Comparison of ENCODE assay signal across 8 cellular contexts in the genomic region with DNA sequence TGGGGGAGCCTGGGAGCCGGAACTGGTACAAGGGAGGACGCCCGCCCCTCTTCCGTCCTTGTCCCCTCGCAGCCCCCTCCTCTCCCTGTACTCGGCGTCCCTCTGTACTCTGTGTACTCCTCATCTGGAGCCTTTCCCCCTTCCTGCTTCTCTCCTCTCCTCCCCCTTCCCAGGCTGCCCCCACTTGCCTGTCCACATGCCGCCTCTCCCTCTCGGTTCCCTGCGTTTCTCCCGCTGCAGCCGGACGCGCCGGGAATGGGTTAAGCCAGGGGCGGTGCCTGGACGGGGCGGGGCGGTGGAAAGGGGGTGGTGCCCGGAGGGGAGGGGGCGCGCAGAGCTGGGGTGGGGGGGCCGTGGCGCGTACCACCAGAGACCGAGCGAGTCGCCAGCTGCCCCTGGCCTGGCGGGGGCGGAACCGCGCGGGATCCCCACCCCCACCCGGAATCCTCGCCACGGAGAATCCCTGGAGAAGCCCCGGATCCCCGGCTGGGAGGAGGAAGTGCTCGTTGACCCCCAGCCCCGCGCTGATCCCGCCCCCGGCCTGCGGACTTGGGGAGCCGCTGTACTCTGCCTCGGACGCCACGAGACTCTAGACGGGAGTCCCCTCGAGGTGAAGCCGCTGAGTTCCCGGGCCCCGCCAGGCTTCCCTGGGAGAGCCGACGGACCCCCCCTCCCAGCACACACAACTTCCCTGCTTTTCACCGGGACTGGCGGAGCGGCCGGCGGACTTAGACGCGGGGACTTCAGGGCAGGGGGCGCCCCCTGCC. TPM values are rescaled to one million over a fixed set of nuclear protein-coding genes. Genes with fewer than 3 reads are reported as not detected.
DNase-seq lines count a peak whose midpoint lies in the region; ATAC-seq, FAIRE-seq and TF ChIP-seq lines count a peak whose summit lies in the region.

No MANE protein-coding gene starts in this region.

- H3K9me3 ChIP-seq in keratinocyte (ENCODE audit: control insufficient read depth, low read depth, low read length) (no peaks in the 10 kb centered on the region), small intestine (ENCODE audit: control insufficient read depth, low read depth) (no peaks in the 10 kb centered on the region)

- peaks cover 0 to 5% of the 10 kb centered on the region in 2 experiments for H3K36me3 ChIP-seq in keratinocyte (ENCODE audit: control insufficient read depth in 2 of 2, extremely low read depth in 1 of 2, insufficient read depth in 2 of 2, low read length in 2 of 2)
- peaks cover 0 to 4% of the 10 kb centered on the region in 2 donors for H3K36me3 ChIP-seq in small intestine (ENCODE audit: control insufficient read depth in 2 of 2, insufficient read depth in 2 of 2, low read length in 2 of 2)

- dilution Hi-C loops in keratinocyte (cut with MboI; ENCODE audit: extremely low pct_ligation_motif_present, low sequenced_read_pairs): no loop called here

- no peaks in the 10 kb centered on the region for H3K27me3 Mint-ChIP-seq in T-helper 2 cell treated with Interferon-gamma antibody and Interleukin-4, amounts not matched to agents 5 μg/mL and 100 μg/mL, for 36 hours (ENCODE audit: low read depth)

- peak overlapping the region; percentile 76 for H3K4me2 ChIP-seq in keratinocyte (ENCODE audit: control insufficient read depth, extremely low read depth, insufficient read depth, low read depth, low read length)

- H3K9me1 ChIP-seq in keratinocyte (ENCODE audit: control insufficient read depth, extremely low read depth, insufficient read depth, low read length): no peaks in the 10 kb centered on the region

- H3K79me2 ChIP-seq in keratinocyte (ENCODE audit: control insufficient read depth, insufficient read depth, low read length): peaks cover 27% of the 10 kb centered on the region

- H3K4me3 ChIP-seq in keratinocyte (ENCODE audit: control insufficient read depth in 2 of 3, extremely low read depth in 1 of 3, insufficient read depth in 2 of 3, low read depth in 1 of 3, low read length in 3 of 3): peak overlapping the region; percentile 40 to 70 (median 63)
- H3K4me3 ChIP-seq in small intestine (ENCODE audit: low read depth in 1 of 2, low read length in 2 of 2): peak overlapping the region; percentile 78 to 79

- H3K27ac ChIP-seq in caudate nucleus (ENCODE audit: low read depth, low read length) (peak overlapping the region; percentile 36), keratinocyte (ENCODE audit: control insufficient read depth, insufficient read depth, low read length) (peak overlapping the region; percentile 33), small intestine (ENCODE audit: low read depth in 1 of 2, low read length in 1 of 2) (peak overlapping the region; percentile 93 to 98)

- peak overlapping the region; percentile 65 for H3K9ac ChIP-seq in keratinocyte (ENCODE audit: control insufficient read depth, extremely low read depth, insufficient read depth, low read length)

- H3K9me3 Mint-ChIP-seq in T-helper 2 cell treated with Interferon-gamma antibody and Interleukin-4, amounts not matched to agents 5 μg/mL and 100 μg/mL, for 36 hours: no peaks in the 10 kb centered on the region

- H3K4me1 ChIP-seq in keratinocyte (ENCODE audit: control insufficient read depth, extremely low read depth, insufficient read depth, low read length): peaks cover 65% of the 10 kb centered on the region
- peaks cover 0 to 21% of the 10 kb centered on the region in 2 donors for H3K4me1 ChIP-seq in small intestine (ENCODE audit: control insufficient read depth in 2 of 2, insufficient read depth in 1 of 2, low read depth in 1 of 2, low read length in 1 of 2)

- H3K27ac Mint-ChIP-seq in T-helper 2 cell treated with Interferon-gamma antibody and Interleukin-4, amounts not matched to agents 5 μg/mL and 100 μg/mL, for 36 hours: peak overlapping the region; percentile 73

- peaks cover 49% of the 10 kb centered on the region for H3K36me3 Mint-ChIP-seq in T-helper 2 cell treated with Interferon-gamma antibody and Interleukin-4, amounts not matched to agents 5 μg/mL and 100 μg/mL, for 36 hours (ENCODE audit: low read depth)

- H3K27me3 ChIP-seq in keratinocyte (ENCODE audit: control insufficient read depth, extremely low read depth, insufficient read depth, low read length): no peaks in the 10 kb centered on the region
- no peaks in the 10 kb centered on the region for H3K27me3 ChIP-seq in small intestine (ENCODE audit: control insufficient read depth in 2 of 2, insufficient read depth in 2 of 2, low read length in 2 of 2)

- FAIRE-seq in keratinocyte (lab: Jason Lieb, UNC) (no peak), small intestine (lab: Jason Lieb, UNC) (no peak)

- peaks cover 3% of the 10 kb centered on the region for H4K20me1 ChIP-seq in keratinocyte (ENCODE audit: control insufficient read depth, extremely low read depth, insufficient read depth, low read length)

- peaks cover 51% of the 10 kb centered on the region for H3K4me1 Mint-ChIP-seq in T-helper 2 cell treated with Interferon-gamma antibody and Interleukin-4, amounts not matched to agents 5 μg/mL and 100 μg/mL, for 36 hours (ENCODE audit: low read depth)

- no peak for TF ChIP-seq CTCF in keratinocyte (optimal IDR thresholded peaks at IDR 0.05 in 1 of 3, IDR thresholded peaks at IDR 0.05 in 1 of 3, conservative IDR thresholded peaks at IDR 0.05 in 1 of 3; ENCODE audit: extremely low read depth in 1 of 3, insufficient read depth in 2 of 3, low read length in 3 of 3)

- H2AFZ ChIP-seq in keratinocyte (ENCODE audit: control insufficient read depth, low read length): no peak overlapping the region

- ATAC-seq in HG03442 (IDR thresholded peaks at IDR 0.05; ENCODE audit: unreplicated experiment): no peak

- WGBS in small intestine, 3 donors: 2 to 4% (median 2%) methylated on average over 46 to 63 of the region's 63 CpGs

- DNase-seq in T-helper 2 cell treated with Interferon-gamma antibody and Interleukin-4, amounts not matched to agents 5 μg/mL and 100 μg/mL, for 36 hours (ENCODE audit: low spot score): no peak
- DNase-seq in T-helper 2 cell (no peak), NCI-H82 treated with DMSO at 0.1 percent for 48 hours (lab: John Stamatoyannopoulos, UW; ENCODE audit: unreplicated experiment) (peak; percentile 77), caudate nucleus (lab: John Stamatoyannopoulos, UW) (peak in 25 of 61 donors; percentile 17 to 72 (median 42)), keratinocyte (ENCODE audit: low read depth, low spot score) (no peak), small intestine (peak; percentile 84), HPDE6-E6E7 (ENCODE audit: extremely low spot score) (no peak)

- peak overlapping the region; percentile 52 for H3K4me3 Mint-ChIP-seq in T-helper 2 cell treated with Interferon-gamma antibody and Interleukin-4, amounts not matched to agents 5 μg/mL and 100 μg/mL, for 36 hours

RNA-seq across cellular contexts. Expression of gene GJD3, which starts 22.5 kb away (rescaled TPM):
- polyA plus RNA-seq in keratinocyte (not detected in 3 replicates), small intestine (1 to 10 TPM in 1 of 3 donors, not detected in 2; 1.1 TPM)
- not detected for polyA plus RNA-seq in keratinocyte (2011; ENCODE audit: low read depth)
- not detected in 2 replicates for polyA plus RNA-seq in keratinocyte (2011; cell fraction: cytosol; rRNA removed)
- polyA plus RNA-seq in keratinocyte (2011; cell fraction: nucleus; rRNA removed): not detected in 2 replicates
- polyA plus RNA-seq in keratinocyte (2012; ENCODE audit: low replicate concordance): not detected in 2 replicates
- not detected in 3 replicates for polyA minus RNA-seq in keratinocyte
- not detected for polyA minus RNA-seq in keratinocyte (2011; cell fraction: cytosol; rRNA and poly(A)+ RNA removed)
- polyA minus RNA-seq in keratinocyte (2011; cell fraction: nucleus; rRNA and poly(A)+ RNA removed): not detected in 2 replicates

RNA-seq across cellular contexts. Expression of gene RARA, which starts 33.0 kb away (rescaled TPM):
- polyA plus RNA-seq in keratinocyte: 1.7 to 6.0 TPM (median 3.8 TPM) in 3 replicates
- 23.1 TPM for polyA plus RNA-seq in keratinocyte (2011; ENCODE audit: low read depth)
- polyA plus RNA-seq in keratinocyte (2011; cell fraction: cytosol; rRNA removed): 3.5 and 6.0 TPM in 2 replicates
- polyA plus RNA-seq in keratinocyte (2011; cell fraction: nucleus; rRNA removed): 6.0 and 12.0 TPM in 2 replicates
- polyA plus RNA-seq in keratinocyte (2012; ENCODE audit: low replicate concordance): 9.2 and 21.5 TPM in 2 replicates
- polyA minus RNA-seq in keratinocyte: 4.5 to 20.8 TPM (median 7.1 TPM) in 3 replicates
- polyA minus RNA-seq in keratinocyte (2011; cell fraction: cytosol; rRNA and poly(A)+ RNA removed): 11.9 TPM
- 5.9 and 7.8 TPM in 2 replicates for polyA minus RNA-seq in keratinocyte (2011; cell fraction: nucleus; rRNA and poly(A)+ RNA removed)
- polyA plus RNA-seq in small intestine: 10 to 100 TPM; 28.8 to 40.7 (median 39.2) TPM

RNA-seq across cellular contexts. Expression of gene CDC6, which starts 54.3 kb away (rescaled TPM):
- 5.5 to 28.0 TPM (median 26.5 TPM) in 3 replicates for polyA plus RNA-seq in keratinocyte
- 1.7 TPM for polyA plus RNA-seq in keratinocyte (2011; ENCODE audit: low read depth)
- 5.8 and 10.9 TPM in 2 replicates for polyA plus RNA-seq in keratinocyte (2011; cell fraction: cytosol; rRNA removed)
- polyA plus RNA-seq in keratinocyte (2011; cell fraction: nucleus; rRNA removed): 6.6 and 9.2 TPM in 2 replicates
- polyA plus RNA-seq in keratinocyte (2012; ENCODE audit: low replicate concordance): 1.8 and 16.1 TPM in 2 replicates
- 2.0 to 12.1 TPM (median 2.3 TPM) in 3 replicates for polyA minus RNA-seq in keratinocyte
- 4.8 TPM for polyA minus RNA-seq in keratinocyte (2011; cell fraction: cytosol; rRNA and poly(A)+ RNA removed)
- polyA minus RNA-seq in keratinocyte (2011; cell fraction: nucleus; rRNA and poly(A)+ RNA removed): 3.3 and 9.8 TPM in 2 replicates
- 10 to 100 TPM in 1 of 3 donors, 1 to 10 TPM in 2; 2.5 to 10.7 (median 3.8) TPM for polyA plus RNA-seq in small intestine

Comparison
In these comparisons a context has a peak if more than half of its experiments do, and no peak if none do; other contexts are left out.
1. DNase-seq: peak in NCI-H82 treated with DMSO at 0.1 percent for 48 hours (single experiment) and small intestine (single experiment); none in T-helper 2 cell treated with Interferon-gamma antibody and Interleukin-4, amounts not matched to agents 5 μg/mL and 100 μg/mL, for 36 hours (single experiment), T-helper 2 cell (0 of 5), keratinocyte (single experiment) and HPDE6-E6E7 (single experiment).
2. H3K27ac ChIP-seq: peak in every context shown above with its lines; median percentile 96 in small intestine; 36 in caudate nucleus; 33 in keratinocyte.